15 cellular contexts compared by ENCODE assay signal in the genomic region with DNA sequence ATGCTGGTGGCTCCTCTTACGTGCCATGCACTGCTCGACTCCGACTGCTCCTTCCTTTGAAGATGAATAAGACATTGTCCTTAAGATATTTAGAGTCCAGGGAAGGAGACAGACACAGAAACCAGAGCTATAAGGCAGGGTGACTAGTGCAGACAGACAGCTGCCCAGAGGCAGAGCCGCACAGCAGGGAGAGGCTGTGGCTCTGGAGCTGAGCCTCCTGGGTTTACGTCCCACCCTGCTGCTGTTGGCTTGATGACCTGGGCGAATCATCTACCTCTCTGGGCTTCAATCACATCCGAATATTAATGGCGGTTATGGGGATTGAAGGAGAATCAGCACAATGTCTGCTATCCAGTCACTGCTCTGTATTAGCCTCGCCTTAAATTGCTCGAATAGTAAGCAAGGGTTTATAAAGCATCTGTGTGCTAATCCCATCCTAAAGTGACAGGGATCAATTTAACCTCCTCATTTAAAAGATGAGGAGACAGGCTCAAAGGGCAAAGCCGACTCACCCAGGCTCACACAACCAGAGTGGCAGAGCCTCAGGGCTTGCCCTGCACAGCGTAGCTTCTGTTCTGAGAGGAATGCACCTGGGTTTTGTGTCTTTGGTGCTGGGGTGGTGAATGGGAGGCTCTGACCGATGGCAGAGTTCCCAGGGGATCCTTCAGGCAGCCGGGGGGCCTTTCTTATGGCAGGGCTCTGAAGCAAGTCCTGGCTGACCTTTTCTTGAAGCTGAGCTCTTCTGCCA.
"Had no signal": no experiment of that assay in that cellular context is flagged by ENCODE, and none has a peak within 500 bp of the region (broad histone marks: within the 10 kb centered on the region; RNA-seq: fewer than 3 reads in every experiment).

No MANE protein-coding gene starts in this region.

- DNase-seq: activated CD4-positive, alpha-beta T cell treated with anti-CD3 and anti-CD28 coated beads for 1 hour; activated CD8-positive, alpha-beta memory T cell treated with anti-CD3 and anti-CD28 coated beads for 24 hours; activated effector memory CD4-positive, alpha-beta T cell treated with anti-CD3 and anti-CD28 coated beads, Interleukin-2, amount 50 U/mL, for 16 hours; activated T-cell treated with anti-CD3 and anti-CD28 coated beads, Interleukin-2, amount 50 U/mL, for 72 hours; adrenal gland; dermis blood vessel endothelial cell; effector memory CD4-positive, alpha-beta T cell; naive B cell; T1000; transverse colon had no signal

- H3K27ac ChIP-seq: adrenal gland, hepatocyte, right atrium auricular region, suprapubic skin, transverse colon had no signal

- H3K9me3 ChIP-seq: adrenal gland, right atrium auricular region, suprapubic skin, transverse colon had no signal

- H3K9me3 Mint-ChIP-seq: activated T-cell treated with anti-CD3 and anti-CD28 coated beads, Interleukin-2, amount 50 U/mL, for 72 hours; stimulated activated naive CD8-positive, alpha-beta T cell treated with anti-CD3 and anti-CD28 coated beads, Interleukin-15, Interleukin-2, amounts not matched to agents 100 ng/mL and 50 ng/mL, for 24 hours had no signal

- H3K4me3 ChIP-seq: adrenal gland, hepatocyte, right atrium auricular region, suprapubic skin, transverse colon had no signal

- H3K36me3 ChIP-seq: adrenal gland, right atrium auricular region, suprapubic skin, transverse colon had no signal

- H3K4me3 Mint-ChIP-seq: activated T-cell treated with anti-CD3 and anti-CD28 coated beads, Interleukin-2, amount 50 U/mL, for 72 hours; naive B cell; stimulated activated naive CD8-positive, alpha-beta T cell treated with anti-CD3 and anti-CD28 coated beads, Interleukin-15, Interleukin-2, amounts not matched to agents 100 ng/mL and 50 ng/mL, for 24 hours had no signal

- H3K4me1 Mint-ChIP-seq: naive B cell had no signal

- H3K27me3 Mint-ChIP-seq: naive B cell; stimulated activated naive CD8-positive, alpha-beta T cell treated with anti-CD3 and anti-CD28 coated beads, Interleukin-15, Interleukin-2, amounts not matched to agents 100 ng/mL and 50 ng/mL, for 24 hours had no signal

- H3K27ac Mint-ChIP-seq: activated naive CD4-positive, alpha-beta T cell treated with anti-CD3 and anti-CD28 coated beads, Interleukin-2, amount 50 U/mL, for 72 hours; activated T-cell treated with anti-CD3 and anti-CD28 coated beads, Interleukin-2, amount 50 U/mL, for 72 hours; stimulated activated naive CD8-positive, alpha-beta T cell treated with anti-CD3 and anti-CD28 coated beads, Interleukin-15, Interleukin-2, amounts not matched to agents 100 ng/mL and 50 ng/mL, for 24 hours had no signal

- H3K36me3 Mint-ChIP-seq: naive B cell had no signal

- H3K27me3 ChIP-seq: adrenal gland, hepatocyte, right atrium auricular region, transverse colon had no signal

- H3K4me1 ChIP-seq: adrenal gland, right atrium auricular region, transverse colon had no signal
